20 cellular contexts compared by ENCODE assay signal in genomic region chr2:184272040-184272439, GRCh38.
"Had no signal": no experiment of that assay in that cellular context is flagged by ENCODE, and none has a peak within 500 bp of the region (broad histone marks: within the 10 kb centered on the region; RNA-seq: fewer than 3 reads in every experiment).

No MANE protein-coding gene starts in this region.

- H3K4me1 ChIP-seq: adrenal gland, breast epithelium, spleen, upper lobe of right lung had no signal

- H3K9me3 Mint-ChIP-seq: activated naive CD4-positive, alpha-beta T cell treated with anti-CD3 and anti-CD28 coated beads, Interleukin-2, amount 50 U/mL, for 24 hours; stimulated activated memory B cell treated with anti-CD40 and anti-IgM and Interleukin-4, amounts not matched to agents 10 μg/mL and 1 μg/mL and 100 μg/mL, for 72 hours; WTC11 had no signal

- H3K36me3 ChIP-seq: adrenal gland, breast epithelium, gastrocnemius medialis, ovary, spleen, upper lobe of right lung had no signal

- ATAC-seq: activated CD4-positive, alpha-beta T cell treated with anti-CD3 and anti-CD28 coated beads for 36 hours; esophagus mucosa; gastrocnemius medialis; naive thymus-derived CD8-positive, alpha-beta T cell; stimulated activated memory B cell treated with anti-CD40 and anti-IgM and Interleukin-4, amounts not matched to agents 10 μg/mL and 1 μg/mL and 100 μg/mL, for 72 hours; upper lobe of right lung; WTC11 had no signal

- H3K4me3 ChIP-seq: adrenal gland, breast epithelium, gastrocnemius medialis, ovary, spleen, upper lobe of right lung had no signal

- H3K9me3 ChIP-seq: breast epithelium, gastrocnemius medialis, ovary, spleen, upper lobe of right lung had no signal

- H3K27me3 Mint-ChIP-seq: activated CD4-positive, alpha-beta T cell treated with anti-CD3 and anti-CD28 coated beads for 36 hours; activated naive CD4-positive, alpha-beta T cell treated with anti-CD3 and anti-CD28 coated beads, Interleukin-2, amount 50 U/mL, for 24 hours; naive thymus-derived CD8-positive, alpha-beta T cell; stimulated activated memory B cell treated with anti-CD40 and anti-IgM and Interleukin-4, amounts not matched to agents 10 μg/mL and 1 μg/mL and 100 μg/mL, for 72 hours had no signal

- H3K27ac ChIP-seq: adrenal gland, breast epithelium, gastrocnemius medialis, ovary, spleen, upper lobe of right lung had no signal

- H3K27ac Mint-ChIP-seq: activated CD4-positive, alpha-beta T cell treated with anti-CD3 and anti-CD28 coated beads for 36 hours; activated naive CD4-positive, alpha-beta T cell treated with anti-CD3 and anti-CD28 coated beads, Interleukin-2, amount 50 U/mL, for 24 hours; naive thymus-derived CD8-positive, alpha-beta T cell; stimulated activated memory B cell treated with anti-CD40 and anti-IgM and Interleukin-4, amounts not matched to agents 10 μg/mL and 1 μg/mL and 100 μg/mL, for 72 hours; WTC11 had no signal

- H3K4me1 Mint-ChIP-seq: activated CD4-positive, alpha-beta T cell treated with anti-CD3 and anti-CD28 coated beads for 36 hours; activated naive CD4-positive, alpha-beta T cell treated with anti-CD3 and anti-CD28 coated beads, Interleukin-2, amount 50 U/mL, for 24 hours; naive thymus-derived CD8-positive, alpha-beta T cell; stimulated activated memory B cell treated with anti-CD40 and anti-IgM and Interleukin-4, amounts not matched to agents 10 μg/mL and 1 μg/mL and 100 μg/mL, for 72 hours had no signal

- DNase-seq: activated CD4-positive, alpha-beta T cell treated with anti-CD3 and anti-CD28 coated beads for 36 hours; activated CD4-positive, alpha-beta T cell treated with anti-CD3 and anti-CD28 coated beads, Interleukin-2, amount 50 U/mL, for 48 hours; activated gamma-delta T cell; adrenal gland; cerebellar nuclear complex; cortex of kidney; effector CD4-positive, alpha-beta T cell; gastrocnemius medialis; head of caudate nucleus; mesenchymal stem cell; naive thymus-derived CD8-positive, alpha-beta T cell; ovary; spleen; stimulated activated CD4-positive, alpha-beta T cell treated with anti-CD3 and anti-CD28 coated beads, Interleukin-4, amount 100 ng/mL, for 4 hours; upper lobe of right lung had no signal

- H3K27me3 ChIP-seq: adrenal gland, breast epithelium, gastrocnemius medialis, ovary, spleen, upper lobe of right lung had no signal

- H3K4me3 Mint-ChIP-seq: activated CD4-positive, alpha-beta T cell treated with anti-CD3 and anti-CD28 coated beads for 36 hours; activated naive CD4-positive, alpha-beta T cell treated with anti-CD3 and anti-CD28 coated beads, Interleukin-2, amount 50 U/mL, for 24 hours; naive thymus-derived CD8-positive, alpha-beta T cell; stimulated activated memory B cell treated with anti-CD40 and anti-IgM and Interleukin-4, amounts not matched to agents 10 μg/mL and 1 μg/mL and 100 μg/mL, for 72 hours; WTC11 had no signal

- H3K36me3 Mint-ChIP-seq: activated naive CD4-positive, alpha-beta T cell treated with anti-CD3 and anti-CD28 coated beads, Interleukin-2, amount 50 U/mL, for 24 hours; naive thymus-derived CD8-positive, alpha-beta T cell; stimulated activated memory B cell treated with anti-CD40 and anti-IgM and Interleukin-4, amounts not matched to agents 10 μg/mL and 1 μg/mL and 100 μg/mL, for 72 hours; WTC11 had no signal
